11 cellular contexts compared by ENCODE assay signal in genomic region chr5:142095035-142095434, GRCh38. TPM values are rescaled to one million over a fixed set of nuclear protein-coding genes. Genes with fewer than 3 reads are reported as not detected.
DNase-seq lines count a peak whose midpoint lies in the region; ATAC-seq and TF ChIP-seq lines count a peak whose summit lies in the region.
"Had no signal": no experiment of that assay in that cellular context is flagged by ENCODE, and none has a peak within 500 bp of the region (broad histone marks: within the 10 kb centered on the region; RNA-seq: fewer than 3 reads in every experiment).

No MANE protein-coding gene starts in this region.

- no peaks in the 10 kb centered on the region for H3K36me3 Mint-ChIP-seq in mesothelial cell of epicardium

- intact Hi-C loops in PC-9 (cut with micrococcal nuclease; ENCODE audit: unreplicated experiment), result no loop called here
- intact Hi-C loops in body of pancreas (cut with DNase I), result no loop called here

- H3K36me3 ChIP-seq in PC-9 (ENCODE audit: low read depth), result no peaks in the 10 kb centered on the region
- no peaks in the 10 kb centered on the region for H3K36me3 ChIP-seq in body of pancreas (replicated peaks in 1 of 2; ENCODE audit: insufficient read depth in 1 of 2, low read depth in 2 of 2)

- DNase-seq in PC-9 (no peak), activated T-cell treated with anti-CD3 and anti-CD28 coated beads for 48 hours (ENCODE audit: low read depth) (peak; percentile 62), mesothelial cell of epicardium (ENCODE audit: low spot score in 2 of 2, unreplicated experiment in 2 of 2) (no peak), NCI-H1694 (lab: John Stamatoyannopoulos, UW) (no peak), body of pancreas (no peak), NCI-H226 (no peak)
- peak; percentile 44 for DNase-seq in stimulated activated CD8-positive, alpha-beta memory T cell treated with anti-CD3 and anti-CD28 coated beads, Interleukin-4, amount 100 ng/mL, for 24 hours (ENCODE audit: low read depth)
- DNase-seq: DMS79 treated with DMSO at 0.1 percent for 48 hours, Karpas-422 had no signal

- no peak for TF ChIP-seq POLR2A in body of pancreas (IDR thresholded peaks at IDR 0.05)

- H3K9me2 ChIP-seq in PC-9 (ENCODE audit: insufficient read depth), result no peaks in the 10 kb centered on the region

- POLR2A ChIA-PET in PC-9 (lab: Charles Lee; ENCODE audit: unreplicated experiment), result no interaction called here

- H3F3A ChIP-seq in PC-9 (ENCODE audit: insufficient read depth, low read depth), result peaks cover 12% of the 10 kb centered on the region; the same call in 1 of the 2 replicates

- CTCF ChIA-PET in PC-9 (lab: Charles Lee), result no interaction called here

- TF ChIP-seq CTCF in PC-9 (conservative IDR thresholded peaks at IDR 0.05) (no peak), mesothelial cell of epicardium (IDR thresholded peaks at IDR 0.05; ENCODE audit: unreplicated experiment) (no peak), body of pancreas (IDR thresholded peaks at IDR 0.05) (no peak)

- H3K27me3 Mint-ChIP-seq in mesothelial cell of epicardium (ENCODE audit: low read depth), result no peaks in the 10 kb centered on the region

- H3K4me3 ChIP-seq in PC-9 (no peak overlapping the region), body of pancreas (no peak overlapping the region)
- H3K4me3 ChIP-seq: skin epidermis had no signal

- no TSS peak for BruUV-seq in PC-9 (replicated peaks; lab: Mats Ljungman, UMichigan)

- no peaks in the 10 kb centered on the region for H4K20me1 ChIP-seq in PC-9 (ENCODE audit: insufficient read depth)

- H3K9me3 ChIP-seq in PC-9 (ENCODE audit: insufficient read depth, low read depth) (no peaks in the 10 kb centered on the region), body of pancreas (no peaks in the 10 kb centered on the region)

- no peak overlapping the region for H3K27ac ChIP-seq in PC-9
- H3K27ac ChIP-seq in body of pancreas, result no peak overlapping the region

- H3K79me2 ChIP-seq in PC-9 (ENCODE audit: low read depth), result no peaks in the 10 kb centered on the region

- H3K4me1 ChIP-seq in PC-9 (replicated peaks; ENCODE audit: insufficient read depth) (peaks cover 9% of the 10 kb centered on the region), body of pancreas (no peaks in the 10 kb centered on the region)

- H3K27me3 ChIP-seq in PC-9 (ENCODE audit: insufficient read depth, low read depth), result no peaks in the 10 kb centered on the region
- no peaks in the 10 kb centered on the region for H3K27me3 ChIP-seq in body of pancreas

- H3K4me2 ChIP-seq in PC-9, result no peak overlapping the region

- WGBS in body of pancreas, 2 donors, result 54 to 60% methylated on average over 4 of the region's 4 CpGs

- ATAC-seq in HG02759 (IDR thresholded peaks at IDR 0.05; ENCODE audit: unreplicated experiment) (no peak), body of pancreas (no peak)

- H3K4me3 Mint-ChIP-seq in mesothelial cell of epicardium, result no peak overlapping the region

- peaks cover 7% of the 10 kb centered on the region for H3K4me1 Mint-ChIP-seq in mesothelial cell of epicardium

- H3K27ac Mint-ChIP-seq in mesothelial cell of epicardium, result peak overlapping the region; percentile 47

- H3K9me3 Mint-ChIP-seq in mesothelial cell of epicardium, result no peaks in the 10 kb centered on the region

- peak overlapping the region; percentile 65; the same call in 1 of the 2 replicates for H2AFZ ChIP-seq in PC-9

RNA-seq across cellular contexts. Expression of gene NDFIP1, which starts 13.5 kb away (rescaled TPM):
- total RNA-seq in PC-9 (2021) (40.7 and 40.9 TPM in 2 replicates), mesothelial cell of epicardium (63.2 to 67.9 TPM (median 66.1 TPM) in 3 replicates), body of pancreas (10 to 100 TPM; 39.7 to 58.3 TPM)

Comparison
In these comparisons a context has a peak if more than half of its experiments do, and no peak if none do; other contexts are left out.
1. DNase-seq: peak in activated T-cell treated with anti-CD3 and anti-CD28 coated beads for 48 hours (single experiment) and stimulated activated CD8-positive, alpha-beta memory T cell treated with anti-CD3 and anti-CD28 coated beads, Interleukin-4, amount 100 ng/mL, for 24 hours (single experiment); none in PC-9 (0 of 2), mesothelial cell of epicardium (0 of 2), NCI-H1694 (single experiment), body of pancreas (0 of 4) and NCI-H226 (single experiment).